Comparison of ENCODE assay signal across 8 cellular contexts in genomic region chr17:60079401-60079861, GRCh38. TPM values are rescaled to one million over a fixed set of nuclear protein-coding genes. Genes with fewer than 3 reads are reported as not detected.
DNase-seq lines count a peak whose midpoint lies in the region; ATAC-seq and TF ChIP-seq lines count a peak whose summit lies in the region.

No MANE protein-coding gene starts in this region.

- WGBS in prostate gland, result 43% methylated on average over 8 of the region's 8 CpGs

- H3K4me3 ChIP-seq in prostate gland, result peak overlapping the region; percentile 40 to 66

- peak overlapping the region; percentile 74 for H3K4me3 Mint-ChIP-seq in stimulated activated naive CD8-positive, alpha-beta T cell treated with anti-CD3 and anti-CD28 coated beads, Interleukin-15, Interleukin-2, amounts not matched to agents 100 ng/mL and 50 ng/mL, for 24 hours

- no peak for ATAC-seq in stimulated activated naive CD8-positive, alpha-beta T cell treated with anti-CD3 and anti-CD28 coated beads, Interleukin-15, Interleukin-2, amounts not matched to agents 100 U/mL and 50 U/mL, for 24 hours
- no peak for ATAC-seq in GM19463 (IDR thresholded peaks at IDR 0.05; ENCODE audit: unreplicated experiment)
- ATAC-seq in activated CD4-positive, CD25-positive, alpha-beta regulatory T cell treated with anti-CD3 and anti-CD28 coated beads, Interleukin-2, amount 50 U/mL, for 24 hours, result no peak

- H3K4me1 ChIP-seq in prostate gland (replicated peaks), result no peaks in the 10 kb centered on the region

- TF ChIP-seq CTCF in prostate gland (IDR thresholded peaks at IDR 0.05), result no peak

- no peaks in the 10 kb centered on the region for H3K9me3 ChIP-seq in prostate gland

- no peak for DNase-seq in stimulated activated naive CD8-positive, alpha-beta T cell treated with anti-CD3 and anti-CD28 coated beads, Interleukin-15, Interleukin-2, amounts not matched to agents 100 U/mL and 50 U/mL, for 24 hours
- DNase-seq in SW480 (ENCODE audit: low spot score) (peak; percentile 44), fibroblast of peridontal ligament (ENCODE audit: extremely low read depth) (peak; percentile 74), prostate gland (ENCODE audit: low spot score) (no peak), SKM-1 (lab: John Stamatoyannopoulos, UW; ENCODE audit: unreplicated experiment) (no peak)

- peak overlapping the region; percentile 49 for H3K27ac Mint-ChIP-seq in stimulated activated naive CD8-positive, alpha-beta T cell treated with anti-CD3 and anti-CD28 coated beads, Interleukin-15, Interleukin-2, amounts not matched to agents 100 ng/mL and 50 ng/mL, for 24 hours

- H3K27ac ChIP-seq in prostate gland, result peak overlapping the region; percentile 79 to 80

- peaks cover 32% of the 10 kb centered on the region for H3K4me1 Mint-ChIP-seq in stimulated activated naive CD8-positive, alpha-beta T cell treated with anti-CD3 and anti-CD28 coated beads, Interleukin-15, Interleukin-2, amounts not matched to agents 100 ng/mL and 50 ng/mL, for 24 hours (ENCODE audit: low read depth)

- intact Hi-C loops in prostate gland (cut with DNase I), result no loop called here

- no peaks in the 10 kb centered on the region for H3K9me3 Mint-ChIP-seq in stimulated activated naive CD8-positive, alpha-beta T cell treated with anti-CD3 and anti-CD28 coated beads, Interleukin-15, Interleukin-2, amounts not matched to agents 100 ng/mL and 50 ng/mL, for 24 hours

- no peak for TF ChIP-seq POLR2A in prostate gland (IDR thresholded peaks at IDR 0.05)

- no peaks in the 10 kb centered on the region for H3K36me3 ChIP-seq in prostate gland

- no peaks in the 10 kb centered on the region for H3K27me3 ChIP-seq in prostate gland (replicated peaks; ENCODE audit: insufficient read depth)

- peaks cover 25% of the 10 kb centered on the region for H3K36me3 Mint-ChIP-seq in stimulated activated naive CD8-positive, alpha-beta T cell treated with anti-CD3 and anti-CD28 coated beads, Interleukin-15, Interleukin-2, amounts not matched to agents 100 ng/mL and 50 ng/mL, for 24 hours (ENCODE audit: low read depth)

- H3K27me3 Mint-ChIP-seq in stimulated activated naive CD8-positive, alpha-beta T cell treated with anti-CD3 and anti-CD28 coated beads, Interleukin-15, Interleukin-2, amounts not matched to agents 100 ng/mL and 50 ng/mL, for 24 hours, result no peaks in the 10 kb centered on the region

RNA-seq across cellular contexts. Expression of gene HEATR6, which starts 0.7 kb away (rescaled TPM):
- total RNA-seq in prostate gland, result 10 to 100 TPM; 32.8 to 35.5 TPM

Comparison
In these comparisons a context has a peak if more than half of its experiments do, and no peak if none do; other contexts are left out.
1. DNase-seq: peak in SW480 (single experiment) and fibroblast of peridontal ligament (single experiment); none in stimulated activated naive CD8-positive, alpha-beta T cell treated with anti-CD3 and anti-CD28 coated beads, Interleukin-15, Interleukin-2, amounts not matched to agents 100 U/mL and 50 U/mL, for 24 hours (single experiment), prostate gland (single experiment) and SKM-1 (single experiment).